Comparison of ENCODE assay signal across 10 cellular contexts in the genomic region with DNA sequence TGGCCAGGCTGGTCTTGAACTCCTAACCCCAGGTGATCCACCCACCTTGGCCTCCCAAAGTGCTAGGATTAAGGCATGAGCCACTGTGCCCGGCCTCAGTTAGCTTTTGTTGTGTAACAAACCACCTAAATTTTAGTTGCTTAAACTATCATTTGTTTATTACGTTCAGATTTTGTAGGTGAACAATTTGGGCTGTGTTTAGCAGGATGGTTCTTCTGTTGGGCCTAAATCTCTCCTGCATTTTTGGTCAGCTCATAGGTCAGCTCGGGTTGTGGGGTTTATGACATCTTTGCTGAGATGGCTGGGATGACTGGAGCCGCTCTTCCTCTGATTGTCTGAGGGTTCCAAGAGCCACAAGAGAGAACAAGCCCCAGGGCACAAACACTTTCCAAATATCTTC.
"Had no signal": no experiment of that assay in that cellular context is flagged by ENCODE, and none has a peak within 500 bp of the region (broad histone marks: within the 10 kb centered on the region; RNA-seq: fewer than 3 reads in every experiment).

No MANE protein-coding gene starts in this region.

- H3K36me3 ChIP-seq: HAP-1 had no signal

- H3K27ac Mint-ChIP-seq: H9, HFFc6 had no signal

- H2AFZ ChIP-seq: GM23248 had no signal

- H3K4me1 ChIP-seq: HAP-1 had no signal

- H3K9ac ChIP-seq: GM23248 had no signal

- H3K9me3 ChIP-seq: HAP-1 had no signal

- ATAC-seq: HCT116 had no signal

- H3K4me1 Mint-ChIP-seq: H9 had no signal

- H3K27ac ChIP-seq: GM23248 had no signal

- FAIRE-seq: H1, H54 had no signal

- H3K4me3 Mint-ChIP-seq: H9, HFFc6 had no signal

- H3K4me3 ChIP-seq: GM23248, HAP-1 had no signal

- H3K9me3 Mint-ChIP-seq: HFFc6 had no signal

- DNase-seq: GM23248, GOT3, H7, H9, HCEC 1CT, HFFc6 had no signal
